Comparison of ENCODE assay signal across 14 cellular contexts in the genomic region with DNA sequence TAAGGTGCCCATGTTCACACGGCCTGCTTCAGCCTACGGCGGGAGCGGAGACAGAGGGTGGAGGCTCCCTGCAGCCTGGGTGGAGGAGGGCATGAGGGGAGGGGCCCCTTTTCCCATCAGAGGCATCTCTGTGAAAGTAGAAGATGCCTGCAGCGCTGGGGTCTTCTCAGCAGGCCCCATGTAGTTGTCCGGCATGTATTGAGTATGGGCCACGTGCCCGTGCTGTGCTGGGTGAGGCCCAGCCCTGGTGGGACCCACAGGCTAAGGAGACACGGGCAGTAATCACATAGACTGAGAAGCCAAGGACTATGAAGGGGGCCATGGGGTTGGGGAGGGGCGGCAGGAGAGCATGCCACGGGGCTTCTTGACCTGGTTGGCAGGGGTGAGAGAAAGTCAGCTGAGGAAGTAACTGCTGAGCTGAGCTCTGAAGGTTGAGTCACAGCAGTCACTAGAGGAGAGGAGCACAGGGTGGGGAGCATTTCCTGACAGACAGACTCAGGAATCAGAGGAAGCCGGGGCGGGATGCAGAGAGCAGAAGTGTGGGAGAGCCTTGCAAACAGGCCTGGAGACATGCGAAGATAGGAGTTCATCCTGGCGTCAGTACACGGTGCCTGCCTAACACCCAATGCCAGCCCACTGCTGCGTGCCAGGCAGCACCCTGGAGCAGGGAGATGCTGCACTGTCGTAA. TPM values are rescaled to one million over a fixed set of nuclear protein-coding genes. Genes with fewer than 3 reads are reported as not detected.
DNase-seq lines count a peak whose midpoint lies in the region; TF ChIP-seq lines count a peak whose summit lies in the region.
"Had no signal": no experiment of that assay in that cellular context is flagged by ENCODE, and none has a peak within 500 bp of the region (broad histone marks: within the 10 kb centered on the region; RNA-seq: fewer than 3 reads in every experiment).

No MANE protein-coding gene starts in this region.

- no peaks in the 10 kb centered on the region for H3F3A ChIP-seq in Loucy (ENCODE audit: low read depth)

- H2AFZ ChIP-seq in Loucy (ENCODE audit: low read length) (0 out of 2 replicates have a peak overlapping the region, but pooled peaks have one; percentile 22), neuronal stem cell (ENCODE audit: low read length) (no peak overlapping the region)

- no peaks in the 10 kb centered on the region for H3K79me1 ChIP-seq in neuronal stem cell (ENCODE audit: low read depth, low read length)

- no peaks in the 10 kb centered on the region for H3K9me2 ChIP-seq in Loucy (replicated peaks; ENCODE audit: low read depth, low read length)

- no peak overlapping the region for H2BK120ac ChIP-seq in neuronal stem cell (ENCODE audit: low read depth, low read length)

- H3K79me2 ChIP-seq in Loucy (ENCODE audit: insufficient read depth, low read length) = no peaks in the 10 kb centered on the region

- H4K91ac ChIP-seq in neuronal stem cell (ENCODE audit: low read depth, low read length, poor library complexity) = no peak overlapping the region

- H2BK5ac ChIP-seq in neuronal stem cell (ENCODE audit: low read length) = no peak overlapping the region

- no peak overlapping the region for H2BK12ac ChIP-seq in neuronal stem cell (ENCODE audit: low read length)

- H3K9me3 ChIP-seq in Loucy (ENCODE audit: insufficient read depth, low read depth, low read length) (no peaks in the 10 kb centered on the region), neuronal stem cell (replicated peaks in 1 of 2; ENCODE audit: control insufficient read depth in 2 of 2, insufficient read depth in 1 of 2, low read depth in 1 of 2, low read length in 2 of 2) (no peaks in the 10 kb centered on the region)
- H3K9me3 ChIP-seq: HAP-1, sigmoid colon, stomach had no signal

- no peak for TF ChIP-seq CTCF in Loucy (conservative IDR thresholded peaks at IDR 0.05; ENCODE audit: low read length)
- TF ChIP-seq CTCF in fibroblast of mammary gland (conservative IDR thresholded peaks at IDR 0.05; ENCODE audit: control insufficient read depth, insufficient read depth, low read depth, low read length) = no peak

- H3K4me1 ChIP-seq in Loucy (ENCODE audit: insufficient read depth, low read length, poor library complexity, severe bottlenecking) = peaks cover 10% of the 10 kb centered on the region
- peaks cover 0 to 1% of the 10 kb centered on the region in 2 donors for H3K4me1 ChIP-seq in neuronal stem cell (ENCODE audit: control insufficient read depth in 2 of 2, insufficient read depth in 1 of 2, low read depth in 1 of 2, low read length in 2 of 2)
- H3K4me1 ChIP-seq: HAP-1, sigmoid colon, stomach had no signal

- H3K36me3 ChIP-seq in Loucy (ENCODE audit: insufficient read depth, low read length) (no peaks in the 10 kb centered on the region), neuronal stem cell (replicated peaks in 1 of 2; ENCODE audit: control insufficient read depth in 2 of 2, insufficient read depth in 2 of 2, low read length in 2 of 2) (peaks cover 43 to 46% of the 10 kb centered on the region in 2 donors)

- peak overlapping the region; percentile 23 for H3K18ac ChIP-seq in neuronal stem cell (ENCODE audit: low read length)

- H3K23ac ChIP-seq in neuronal stem cell (ENCODE audit: low read depth, low read length, poor library complexity) = peak overlapping the region; percentile 11

- no peak overlapping the region for H2BK15ac ChIP-seq in neuronal stem cell (ENCODE audit: low read length)

- H4K8ac ChIP-seq in neuronal stem cell (ENCODE audit: low read depth, low read length) = no peak overlapping the region

- H4K20me1 ChIP-seq in Loucy (ENCODE audit: insufficient read depth, low read length, poor library complexity, severe bottlenecking) = no peaks in the 10 kb centered on the region

- WGBS in neuronal stem cell (ENCODE audit: extremely low coverage in 2 of 2, insufficient read length in 2 of 2, insufficient replicate concordance in 1 of 2), 2 donors = no CpG with 5 or more reads among the region's 18 CpGs

- no peak overlapping the region for H3K27ac ChIP-seq in neuronal stem cell (replicated peaks; ENCODE audit: low read length)
- H3K27ac ChIP-seq: sigmoid colon, stomach had no signal

- H2AK5ac ChIP-seq in neuronal stem cell (ENCODE audit: low read depth, low read length) = no peak overlapping the region

- H3K9ac ChIP-seq in Loucy (ENCODE audit: low read depth, low read length, poor library complexity, severe bottlenecking) (peak overlapping the region; percentile 37), neuronal stem cell (ENCODE audit: low read depth, low read length, poor library complexity) (peak overlapping the region; percentile 63)

- H3K4me2 ChIP-seq in Loucy (ENCODE audit: low read depth, low read length, poor library complexity, severe bottlenecking) (no peak overlapping the region), neuronal stem cell (ENCODE audit: insufficient read depth, low read length, poor library complexity, severe bottlenecking) (no peak overlapping the region)

- H3K14ac ChIP-seq in neuronal stem cell (ENCODE audit: low read length) = no peak overlapping the region

- H3K4me3 ChIP-seq in Loucy (ENCODE audit: low read length, poor library complexity, severe bottlenecking) (no peak overlapping the region), fibroblast of mammary gland (ENCODE audit: control insufficient read depth, low read depth, low read length) (no peak overlapping the region), neuronal stem cell (ENCODE audit: low read length in 2 of 2) (no peak overlapping the region)
- H3K4me3 ChIP-seq: HAP-1, sigmoid colon, stomach had no signal

- H3K27me3 ChIP-seq in Loucy (ENCODE audit: insufficient read depth, low read length, poor library complexity, severe bottlenecking) (no peaks in the 10 kb centered on the region), neuronal stem cell (ENCODE audit: control insufficient read depth in 3 of 3, insufficient read depth in 3 of 3, low read depth in 1 of 3, low read length in 3 of 3) (no peaks in the 10 kb centered on the region)
- H3K27me3 ChIP-seq: sigmoid colon, stomach had no signal

- H3K4ac ChIP-seq in neuronal stem cell (ENCODE audit: low read length) = no peak overlapping the region

- DNase-seq in CD1c-positive myeloid dendritic cell (ENCODE audit: extremely low spot score) (peak; percentile 25), fibroblast of mammary gland (ENCODE audit: low read depth) (peak; percentile 22), neuronal stem cell (ENCODE audit: low spot score) (no peak), NOMO-1 treated with dmso at 0.1 percent for 144 hours (lab: John Stamatoyannopoulos, UW; ENCODE audit: unreplicated experiment) (no peak), RKO (ENCODE audit: low spot score) (no peak), NCI-H510A (lab: John Stamatoyannopoulos, UW) (no peak), activated gamma-delta T cell (lab: John Stamatoyannopoulos, UW) (no peak)
- DNase-seq: activated T-cell treated with anti-CD3 and anti-CD28 coated beads, Interleukin-2, amount 50 U/mL, for 1 hour; CD4-positive, alpha-beta T cell; naive thymus-derived CD8-positive, alpha-beta T cell; sigmoid colon; stomach had no signal

RNA-seq across cellular contexts. Expression of gene PSEN2, which starts 21.6 kb away (rescaled TPM):
- polyA plus RNA-seq in neuronal stem cell (2013, experiment 1 of 2) = 12.8 TPM
- 13.1 TPM for polyA plus RNA-seq in neuronal stem cell (2013, experiment 2 of 2)

RNA-seq across cellular contexts. Expression of gene COQ8A, which starts 48.1 kb away (rescaled TPM):
- 9.2 TPM for polyA plus RNA-seq in neuronal stem cell (2013, experiment 1 of 2)
- polyA plus RNA-seq in neuronal stem cell (2013, experiment 2 of 2) = 8.8 TPM

Comparison
In these comparisons a context has a peak if more than half of its experiments do, and no peak if none do; other contexts are left out.
1. DNase-seq: peak in CD1c-positive myeloid dendritic cell (single experiment) and fibroblast of mammary gland (single experiment); none in neuronal stem cell (single experiment), NOMO-1 treated with dmso at 0.1 percent for 144 hours (single experiment), RKO (single experiment), NCI-H510A (single experiment) and activated gamma-delta T cell (single experiment).